Comparison of ENCODE assay signal across 15 cellular contexts in genomic region chr20:25160457-25160856, GRCh38. TPM values are rescaled to one million over a fixed set of nuclear protein-coding genes. Genes with fewer than 3 reads are reported as not detected.
DNase-seq lines count a peak whose midpoint lies in the region; ATAC-seq and TF ChIP-seq lines count a peak whose summit lies in the region.
"Had no signal": no experiment of that assay in that cellular context is flagged by ENCODE, and none has a peak within 500 bp of the region (broad histone marks: within the 10 kb centered on the region; RNA-seq: fewer than 3 reads in every experiment).

No MANE protein-coding gene starts in this region.

- no peak overlapping the region for H2BK120ac ChIP-seq in neuronal stem cell (ENCODE audit: low read depth, low read length)

- H3K27me3 ChIP-seq in neuronal stem cell (ENCODE audit: control insufficient read depth in 3 of 3, insufficient read depth in 3 of 3, low read depth in 1 of 3, low read length in 3 of 3) (no peaks in the 10 kb centered on the region), esophagus muscularis mucosa (no peaks in the 10 kb centered on the region)
- H3K27me3 ChIP-seq: thyroid gland had no signal

- no peak overlapping the region for H3K4me3 Mint-ChIP-seq in activated CD4-positive, alpha-beta T cell treated with anti-CD3 and anti-CD28 coated beads, Interleukin-2, amount 10 ng/mL, durations not matched to agents 24 days and 14 days
- H3K4me3 Mint-ChIP-seq: IgD-negative memory B cell had no signal

- H3K79me1 ChIP-seq in neuronal stem cell (ENCODE audit: low read depth, low read length) = no peaks in the 10 kb centered on the region

- H2BK15ac ChIP-seq in neuronal stem cell (ENCODE audit: low read length) = no peak overlapping the region

- H3K4ac ChIP-seq in neuronal stem cell (ENCODE audit: low read length) = no peak overlapping the region

- TF ChIP-seq CTCF in GM20000 (IDR thresholded peaks at IDR 0.05; ENCODE audit: extremely low read depth, missing control alignments) (no peak), esophagus muscularis mucosa (IDR thresholded peaks at IDR 0.05) (no peak)

- H2BK12ac ChIP-seq in neuronal stem cell (ENCODE audit: low read length) = no peak overlapping the region

- no peak overlapping the region for H3K23ac ChIP-seq in neuronal stem cell (ENCODE audit: low read depth, low read length, poor library complexity)

- H3K9ac ChIP-seq in neuronal stem cell (ENCODE audit: low read depth, low read length, poor library complexity) = no peak overlapping the region

- peak overlapping the region; percentile 9 for H2AFZ ChIP-seq in neuronal stem cell (ENCODE audit: low read length)

- no peak for DNase-seq in activated CD4-positive, alpha-beta T cell treated with anti-CD3 and anti-CD28 coated beads, Interleukin-2, amount 10 ng/mL, durations not matched to agents 24 days and 14 days
- DNase-seq in activated CD4-positive, alpha-beta T cell treated with anti-CD3 and anti-CD28 coated beads, Interleukin-2, amount 50 U/mL, for 4 hours = no peak
- DNase-seq in GM20000 (ENCODE audit: low spot score) (peak; percentile 46), neuronal stem cell (ENCODE audit: low spot score) (no peak), NCI-H748 treated with DMSO at 0.1 percent for 48 hours (lab: John Stamatoyannopoulos, UW) (no peak), SW480 (ENCODE audit: low spot score) (no peak), esophagus muscularis mucosa (ENCODE audit: extremely low spot score) (no peak)
- DNase-seq: amygdala, mammary epithelial cell, NCI-H1417 treated with DMSO at 0.1 percent for 48 hours, occipital lobe, small intestine, thyroid gland had no signal

- H3K9me3 ChIP-seq in neuronal stem cell (replicated peaks in 1 of 2; ENCODE audit: control insufficient read depth in 2 of 2, insufficient read depth in 1 of 2, low read depth in 1 of 2, low read length in 2 of 2) (peaks cover 8 to 15% of the 10 kb centered on the region in 2 donors), esophagus muscularis mucosa (no peaks in the 10 kb centered on the region)
- H3K9me3 ChIP-seq: thyroid gland had no signal

- no peak overlapping the region for H2BK5ac ChIP-seq in neuronal stem cell (ENCODE audit: low read length)

- H3K18ac ChIP-seq in neuronal stem cell (ENCODE audit: low read length) = no peak overlapping the region

- peak; percentile 84 for ATAC-seq in HG03135 (IDR thresholded peaks at IDR 0.05; ENCODE audit: unreplicated experiment)

- no peak overlapping the region for H4K91ac ChIP-seq in neuronal stem cell (ENCODE audit: low read depth, low read length, poor library complexity)

- H3K4me1 ChIP-seq in neuronal stem cell (ENCODE audit: control insufficient read depth in 2 of 2, insufficient read depth in 1 of 2, low read depth in 1 of 2, low read length in 2 of 2) (no peaks in the 10 kb centered on the region), esophagus muscularis mucosa (no peaks in the 10 kb centered on the region)
- H3K4me1 ChIP-seq: thyroid gland had no signal

- peak overlapping the region; percentile 12 for H3K27ac Mint-ChIP-seq in activated CD4-positive, alpha-beta T cell treated with anti-CD3 and anti-CD28 coated beads, Interleukin-2, amount 10 ng/mL, durations not matched to agents 24 days and 14 days
- H3K27ac Mint-ChIP-seq: IgD-negative memory B cell had no signal

- H3K4me2 ChIP-seq in neuronal stem cell (ENCODE audit: insufficient read depth, low read length, poor library complexity, severe bottlenecking) = no peak overlapping the region

- no peaks in the 10 kb centered on the region for H3K36me3 ChIP-seq in neuronal stem cell (replicated peaks in 1 of 2; ENCODE audit: control insufficient read depth in 2 of 2, insufficient read depth in 2 of 2, low read length in 2 of 2)
- no peaks in the 10 kb centered on the region for H3K36me3 ChIP-seq in esophagus muscularis mucosa
- H3K36me3 ChIP-seq: thyroid gland had no signal

- peaks cover 3% of the 10 kb centered on the region for H3K9me3 Mint-ChIP-seq in activated CD4-positive, alpha-beta T cell treated with anti-CD3 and anti-CD28 coated beads, Interleukin-2, amount 10 ng/mL, durations not matched to agents 24 days and 14 days

- no peak overlapping the region for H2AK5ac ChIP-seq in neuronal stem cell (ENCODE audit: low read depth, low read length)

- intact Hi-C loops in activated CD4-positive, alpha-beta T cell treated with anti-CD3 and anti-CD28 coated beads, Interleukin-2, amount 10 ng/mL, durations not matched to agents 24 days and 14 days (cut with micrococcal nuclease) = loop anchor here (5.0 kb wide), 1 partner anchor 168 kb away; the partner anchor contains the start of gene APMAP
- intact Hi-C loops in esophagus muscularis mucosa (cut with DNase I) = no loop called here

- no peak for TF ChIP-seq EP300 in esophagus muscularis mucosa (IDR thresholded peaks at IDR 0.05)

- no peak for TF ChIP-seq POLR2A in esophagus muscularis mucosa (IDR thresholded peaks at IDR 0.05; ENCODE audit: low read depth)

- WGBS in neuronal stem cell (ENCODE audit: extremely low coverage in 2 of 2, insufficient read length in 2 of 2, insufficient replicate concordance in 1 of 2), 2 donors = no CpG with 5 or more reads among the region's 3 CpGs
- 58% methylated on average over 3 of the region's 3 CpGs for WGBS in esophagus muscularis mucosa

- H3K4me1 Mint-ChIP-seq in activated CD4-positive, alpha-beta T cell treated with anti-CD3 and anti-CD28 coated beads, Interleukin-2, amount 10 ng/mL, durations not matched to agents 24 days and 14 days = peaks cover 7% of the 10 kb centered on the region

- H3K4me3 ChIP-seq in neuronal stem cell (ENCODE audit: low read length in 2 of 2) (no peak overlapping the region), esophagus muscularis mucosa (no peak overlapping the region)
- H3K4me3 ChIP-seq: thyroid gland had no signal

- peaks cover 2% of the 10 kb centered on the region for H3K27me3 Mint-ChIP-seq in activated CD4-positive, alpha-beta T cell treated with anti-CD3 and anti-CD28 coated beads, Interleukin-2, amount 10 ng/mL, durations not matched to agents 24 days and 14 days

- H3K27ac ChIP-seq in neuronal stem cell (replicated peaks; ENCODE audit: low read length) (no peak overlapping the region), esophagus muscularis mucosa (replicated peaks in 1 of 4) (no peak overlapping the region)
- H3K27ac ChIP-seq: thyroid gland had no signal

- no peak overlapping the region for H4K8ac ChIP-seq in neuronal stem cell (ENCODE audit: low read depth, low read length)

- no peak overlapping the region for H3K14ac ChIP-seq in neuronal stem cell (ENCODE audit: low read length)

- H3K36me3 Mint-ChIP-seq in activated CD4-positive, alpha-beta T cell treated with anti-CD3 and anti-CD28 coated beads, Interleukin-2, amount 10 ng/mL, durations not matched to agents 24 days and 14 days (ENCODE audit: low read depth) = no peaks in the 10 kb centered on the region
- H3K36me3 Mint-ChIP-seq: IgD-negative memory B cell had no signal

RNA-seq across cellular contexts. Expression of gene ENTPD6, which starts 35.1 kb away (rescaled TPM):
- 42.1 and 44.2 TPM in 2 replicates for total RNA-seq in activated CD4-positive, alpha-beta T cell treated with anti-CD3 and anti-CD28 coated beads, Interleukin-2, amount 10 ng/mL, durations not matched to agents 24 days and 14 days
- polyA plus RNA-seq in neuronal stem cell (2013, experiment 1 of 2) = 50.6 TPM
- polyA plus RNA-seq in neuronal stem cell (2013, experiment 2 of 2) = 48.4 TPM
- 10 to 100 TPM; 39.0 to 44.1 (median 43.5) TPM for total RNA-seq in esophagus muscularis mucosa
